1 cellular context compared by ENCODE assay signal in the genomic region with DNA sequence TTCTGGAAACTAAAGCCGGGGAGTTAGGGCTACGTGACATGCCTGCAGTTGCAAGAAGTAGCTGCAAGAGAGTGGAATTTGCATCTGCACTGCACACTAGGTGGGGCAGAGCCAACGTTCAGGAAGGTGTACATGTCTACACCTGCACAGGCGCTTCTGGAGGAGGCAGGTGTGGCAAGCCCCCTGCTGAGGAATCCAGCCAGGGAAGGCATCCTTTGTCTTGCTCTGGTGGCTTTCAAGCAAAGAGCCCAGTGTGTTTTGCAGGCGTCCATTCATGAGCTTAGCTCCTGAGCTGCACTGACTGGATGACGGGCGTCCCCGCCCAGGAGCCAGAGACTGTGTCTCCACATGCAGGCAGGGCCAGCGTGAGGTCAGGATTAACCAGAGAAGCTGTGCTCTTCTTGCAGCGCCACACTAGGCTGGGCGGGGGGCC.
TF ChIP-seq lines count a peak whose summit lies in the region.

No MANE protein-coding gene starts in this region.

TF ChIP-seq in HepG2, 621 proteins besides CTCF, POLR2A, EP300 and RAD21 (continued from another document):
- TF ChIP-seq ZNF274 (CRISPR knock-in tag; IDR thresholded peaks at IDR 0.05) (peak; percentile 35; the same call in 1 of the 2 replicates), HNRNPUL1 (IDR thresholded peaks at IDR 0.05; ENCODE audit: low read depth, low read length) (no peak), ARHGAP35 (CRISPR knock-in tag; IDR thresholded peaks at IDR 0.05; ENCODE audit: borderline replicate concordance) (peak; percentile 47; the same call in 1 of the 2 replicates), ZNF292 (CRISPR knock-in tag; IDR thresholded peaks at IDR 0.05; ENCODE audit: borderline replicate concordance, low read depth) (0 out of 2 replicates have a peak, but pooled peaks have one; percentile 42), AKAP8 (CRISPR knock-in tag; IDR thresholded peaks at IDR 0.05) (no peak), SP5 (CRISPR knock-in tag; IDR thresholded peaks at IDR 0.05; ENCODE audit: borderline replicate concordance, low read depth) (0 out of 2 replicates have a peak, but pooled peaks have one; percentile 18), ZEB1 (IDR thresholded peaks at IDR 0.05; ENCODE audit: insufficient replicate concordance, low read depth) (peak; percentile 33), TEAD3 (CRISPR knock-in tag; optimal IDR thresholded peaks at IDR 0.05; ENCODE audit: borderline replicate concordance) (peak; percentile 9), ZNF883 (CRISPR knock-in tag; IDR thresholded peaks at IDR 0.05; ENCODE audit: not compliant biosample characterization) (peak; percentile 47)
- TF ChIP-seq, protein P1, sequence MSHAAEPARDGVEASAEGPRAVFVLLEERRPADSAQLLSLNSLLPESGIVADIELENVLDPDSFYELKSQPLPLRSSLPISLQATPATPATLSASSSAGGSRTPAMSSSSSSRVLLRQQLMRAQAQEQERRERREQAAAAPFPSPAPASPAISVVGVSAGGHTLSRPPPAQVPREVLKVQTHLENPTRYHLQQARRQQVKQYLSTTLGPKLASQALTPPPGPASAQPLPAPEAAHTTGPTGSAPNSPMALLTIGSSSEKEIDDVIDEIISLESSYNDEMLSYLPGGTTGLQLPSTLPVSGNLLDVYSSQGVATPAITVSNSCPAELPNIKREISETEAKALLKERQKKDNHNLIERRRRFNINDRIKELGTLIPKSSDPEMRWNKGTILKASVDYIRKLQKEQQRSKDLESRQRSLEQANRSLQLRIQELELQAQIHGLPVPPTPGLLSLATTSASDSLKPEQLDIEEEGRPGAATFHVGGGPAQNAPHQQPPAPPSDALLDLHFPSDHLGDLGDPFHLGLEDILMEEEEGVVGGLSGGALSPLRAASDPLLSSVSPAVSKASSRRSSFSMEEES (CRISPR knock-in tag; IDR thresholded peaks at IDR 0.05): no peak
- TF ChIP-seq, protein P2, sequence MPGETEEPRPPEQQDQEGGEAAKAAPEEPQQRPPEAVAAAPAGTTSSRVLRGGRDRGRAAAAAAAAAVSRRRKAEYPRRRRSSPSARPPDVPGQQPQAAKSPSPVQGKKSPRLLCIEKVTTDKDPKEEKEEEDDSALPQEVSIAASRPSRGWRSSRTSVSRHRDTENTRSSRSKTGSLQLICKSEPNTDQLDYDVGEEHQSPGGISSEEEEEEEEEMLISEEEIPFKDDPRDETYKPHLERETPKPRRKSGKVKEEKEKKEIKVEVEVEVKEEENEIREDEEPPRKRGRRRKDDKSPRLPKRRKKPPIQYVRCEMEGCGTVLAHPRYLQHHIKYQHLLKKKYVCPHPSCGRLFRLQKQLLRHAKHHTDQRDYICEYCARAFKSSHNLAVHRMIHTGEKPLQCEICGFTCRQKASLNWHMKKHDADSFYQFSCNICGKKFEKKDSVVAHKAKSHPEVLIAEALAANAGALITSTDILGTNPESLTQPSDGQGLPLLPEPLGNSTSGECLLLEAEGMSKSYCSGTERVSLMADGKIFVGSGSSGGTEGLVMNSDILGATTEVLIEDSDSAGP (CRISPR knock-in tag; IDR thresholded peaks at IDR 0.05; ENCODE audit: borderline replicate concordance): 0 out of 2 replicates have a peak, but pooled peaks have one; percentile 26
- TF ChIP-seq, protein P3, sequence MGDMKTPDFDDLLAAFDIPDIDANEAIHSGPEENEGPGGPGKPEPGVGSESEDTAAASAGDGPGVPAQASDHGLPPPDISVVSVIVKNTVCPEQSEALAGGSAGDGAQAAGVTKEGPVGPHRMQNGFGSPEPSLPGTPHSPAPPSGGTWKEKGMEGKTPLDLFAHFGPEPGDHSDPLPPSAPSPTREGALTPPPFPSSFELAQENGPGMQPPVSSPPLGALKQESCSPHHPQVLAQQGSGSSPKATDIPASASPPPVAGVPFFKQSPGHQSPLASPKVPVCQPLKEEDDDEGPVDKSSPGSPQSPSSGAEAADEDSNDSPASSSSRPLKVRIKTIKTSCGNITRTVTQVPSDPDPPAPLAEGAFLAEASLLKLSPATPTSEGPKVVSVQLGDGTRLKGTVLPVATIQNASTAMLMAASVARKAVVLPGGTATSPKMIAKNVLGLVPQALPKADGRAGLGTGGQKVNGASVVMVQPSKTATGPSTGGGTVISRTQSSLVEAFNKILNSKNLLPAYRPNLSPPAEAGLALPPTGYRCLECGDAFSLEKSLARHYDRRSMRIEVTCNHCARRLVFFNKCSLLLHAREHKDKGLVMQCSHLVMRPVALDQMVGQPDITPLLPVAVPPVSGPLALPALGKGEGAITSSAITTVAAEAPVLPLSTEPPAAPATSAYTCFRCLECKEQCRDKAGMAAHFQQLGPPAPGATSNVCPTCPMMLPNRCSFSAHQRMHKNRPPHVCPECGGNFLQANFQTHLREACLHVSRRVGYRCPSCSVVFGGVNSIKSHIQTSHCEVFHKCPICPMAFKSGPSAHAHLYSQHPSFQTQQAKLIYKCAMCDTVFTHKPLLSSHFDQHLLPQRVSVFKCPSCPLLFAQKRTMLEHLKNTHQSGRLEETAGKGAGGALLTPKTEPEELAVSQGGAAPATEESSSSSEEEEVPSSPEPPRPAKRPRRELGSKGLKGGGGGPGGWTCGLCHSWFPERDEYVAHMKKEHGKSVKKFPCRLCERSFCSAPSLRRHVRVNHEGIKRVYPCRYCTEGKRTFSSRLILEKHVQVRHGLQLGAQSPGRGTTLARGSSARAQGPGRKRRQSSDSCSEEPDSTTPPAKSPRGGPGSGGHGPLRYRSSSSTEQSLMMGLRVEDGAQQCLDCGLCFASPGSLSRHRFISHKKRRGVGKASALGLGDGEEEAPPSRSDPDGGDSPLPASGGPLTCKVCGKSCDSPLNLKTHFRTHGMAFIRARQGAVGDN (CRISPR knock-in tag; IDR thresholded peaks at IDR 0.05): peak; percentile 71
TF ChIP-seq in HepG2: peak in this region for 18.
